In genomic region chr2:61905372-61906186, GRCh38 we compare ENCODE assay signal across 8 cellular contexts. TPM values are rescaled to one million over a fixed set of nuclear protein-coding genes. Genes with fewer than 3 reads are reported as not detected.
A peak's percentile ranks its signal among the peaks of the same experiment; 100 is the strongest.
DNase-seq lines count a peak whose midpoint lies in the region; ATAC-seq and TF ChIP-seq lines count a peak whose summit lies in the region.

TSS of gene COMMD1 (plus strand) at chr2:61905674. CDS start at chr2:61905679, 5 bp downstream.

- H3K4me1 Mint-ChIP-seq in nephron progenitor cell, result peaks cover 14% of the 10 kb centered on the region
- peaks cover 28% of the 10 kb centered on the region for H3K4me1 Mint-ChIP-seq in stimulated activated naive CD8-positive, alpha-beta T cell treated with anti-CD3 and anti-CD28 coated beads, Interleukin-15, amount 100 ng/mL, for 72 hours

- TF ChIP-seq CTCF in RWPE2 (IDR thresholded peaks at IDR 0.05; ENCODE audit: poor library complexity, severe bottlenecking) (no peak), fibroblast of the aortic adventitia (IDR thresholded peaks at IDR 0.05; ENCODE audit: insufficient read depth, low read length) (no peak), nephron progenitor cell (IDR thresholded peaks at IDR 0.05) (no peak)

- ATAC-seq in GM21576 (IDR thresholded peaks at IDR 0.05; ENCODE audit: unreplicated experiment) (peak; percentile 96), RWPE2 (ENCODE audit: low read depth) (peak; percentile 98)
- ATAC-seq in stimulated activated naive CD8-positive, alpha-beta T cell treated with anti-CD3 and anti-CD28 coated beads, Interleukin-15, amount 100 ng/mL, for 72 hours, result peak; percentile 100

- H3K4me3 ChIP-seq in RWPE2 (ENCODE audit: severe bottlenecking) (peak within 1 kb of the TSS; percentile 98), fibroblast of the aortic adventitia (ENCODE audit: low read depth, low read length) (peak within 1 kb of the TSS; percentile 95)

- peak within 1 kb of the TSS; percentile 99 for H3K4me3 Mint-ChIP-seq in nephron progenitor cell
- H3K4me3 Mint-ChIP-seq in stimulated activated naive CD8-positive, alpha-beta T cell treated with anti-CD3 and anti-CD28 coated beads, Interleukin-15, amount 100 ng/mL, for 72 hours, result peak within 1 kb of the TSS; percentile 97 to 100

- no peak; the same call in 1 of the 2 replicates for TF ChIP-seq EP300 in Ishikawa (IDR thresholded peaks at IDR 0.05; ENCODE audit: borderline replicate concordance)

- DNase-seq in DMS79 treated with DMSO at 0.1 percent for 48 hours (lab: John Stamatoyannopoulos, UW), result peak; percentile 69
- DNase-seq in RWPE2 (ENCODE audit: low spot score), result peak; percentile 69
- peak; percentile 71 for DNase-seq in activated T-helper 9 cell treated with anti-CD3 and anti-CD28 coated beads, Interleukin-2, amount 50 U/mL, for 16 hours (ENCODE audit: low read depth)
- DNase-seq in fibroblast of the aortic adventitia (ENCODE audit: low read depth), result peak; percentile 60
- peak; percentile 80 for DNase-seq in nephron progenitor cell
- DNase-seq in stimulated activated naive CD8-positive, alpha-beta T cell treated with anti-CD3 and anti-CD28 coated beads, Interleukin-15, amount 100 ng/mL, for 72 hours, result peak; percentile 80 to 86

- H3K36me3 Mint-ChIP-seq in nephron progenitor cell (ENCODE audit: low read depth), result no peaks in the 10 kb centered on the region

- H3K4me1 ChIP-seq in RWPE2 (ENCODE audit: insufficient read depth, poor library complexity, severe bottlenecking), result no peaks in the 10 kb centered on the region

- peak within 1 kb of the TSS; percentile 92 for H3K27ac Mint-ChIP-seq in nephron progenitor cell
- H3K27ac Mint-ChIP-seq in stimulated activated naive CD8-positive, alpha-beta T cell treated with anti-CD3 and anti-CD28 coated beads, Interleukin-15, amount 100 ng/mL, for 72 hours, result peak within 1 kb of the TSS; percentile 96 to 99

- no peaks in the 10 kb centered on the region for H3K9me3 ChIP-seq in RWPE2 (ENCODE audit: severe bottlenecking)

- TF ChIP-seq RAD21 in Ishikawa (IDR thresholded peaks at IDR 0.05; ENCODE audit: low read depth), result no peak

- H3K27me3 ChIP-seq in RWPE2 (ENCODE audit: insufficient read depth, poor library complexity, severe bottlenecking), result no peaks in the 10 kb centered on the region

- no peak within 1 kb of the TSS for H3K27ac ChIP-seq in RWPE2 (ENCODE audit: poor library complexity, severe bottlenecking)

- no peaks in the 10 kb centered on the region for H3K27me3 Mint-ChIP-seq in nephron progenitor cell (ENCODE audit: low read depth, poor library complexity)
- no peaks in the 10 kb centered on the region for H3K27me3 Mint-ChIP-seq in stimulated activated naive CD8-positive, alpha-beta T cell treated with anti-CD3 and anti-CD28 coated beads, Interleukin-15, amount 100 ng/mL, for 72 hours

- no peaks in the 10 kb centered on the region for H3K36me3 ChIP-seq in RWPE2 (ENCODE audit: low read depth)

- H3K9me3 Mint-ChIP-seq in nephron progenitor cell, result no peaks in the 10 kb centered on the region
- H3K9me3 Mint-ChIP-seq in stimulated activated naive CD8-positive, alpha-beta T cell treated with anti-CD3 and anti-CD28 coated beads, Interleukin-15, amount 100 ng/mL, for 72 hours, result no peaks in the 10 kb centered on the region

TF ChIP-seq in Ishikawa, 13 proteins besides CTCF, POLR2A, EP300 and RAD21:
- TF ChIP-seq CEBPB (IDR thresholded peaks at IDR 0.05) (no peak), FOXM1 (IDR thresholded peaks at IDR 0.05; ENCODE audit: borderline replicate concordance, low read depth) (no peak), EGR1 (IDR thresholded peaks at IDR 0.05) (no peak), CREB1 (IDR thresholded peaks at IDR 0.05; ENCODE audit: low read depth) (no peak), TEAD4 (IDR thresholded peaks at IDR 0.05) (no peak), YY1 (IDR thresholded peaks at IDR 0.05; ENCODE audit: low read depth) (peak; percentile 94), ZBTB7A (IDR thresholded peaks at IDR 0.05; ENCODE audit: low read depth) (no peak), NFIC (IDR thresholded peaks at IDR 0.05) (no peak), MAX (IDR thresholded peaks at IDR 0.05) (peak; percentile 83), TAF1 (IDR thresholded peaks at IDR 0.05; ENCODE audit: low read depth) (peak; percentile 98), REST (IDR thresholded peaks at IDR 0.05; ENCODE audit: low read depth) (0 out of 2 replicates have a peak, but pooled peaks have one; percentile 21), USF1 (IDR thresholded peaks at IDR 0.05) (peak; percentile 68), TCF12 (IDR thresholded peaks at IDR 0.05; ENCODE audit: low read depth) (peak; percentile 44; the same call in 1 of the 2 replicates)

RNA-seq across cellular contexts. Expression of gene COMMD1, which starts in this region (rescaled TPM):
- 60.7 and 126 TPM in 2 replicates for total RNA-seq in fibroblast of the aortic adventitia (ENCODE audit: low replicate concordance)
